8 cellular contexts compared by ENCODE assay signal in the genomic region with DNA sequence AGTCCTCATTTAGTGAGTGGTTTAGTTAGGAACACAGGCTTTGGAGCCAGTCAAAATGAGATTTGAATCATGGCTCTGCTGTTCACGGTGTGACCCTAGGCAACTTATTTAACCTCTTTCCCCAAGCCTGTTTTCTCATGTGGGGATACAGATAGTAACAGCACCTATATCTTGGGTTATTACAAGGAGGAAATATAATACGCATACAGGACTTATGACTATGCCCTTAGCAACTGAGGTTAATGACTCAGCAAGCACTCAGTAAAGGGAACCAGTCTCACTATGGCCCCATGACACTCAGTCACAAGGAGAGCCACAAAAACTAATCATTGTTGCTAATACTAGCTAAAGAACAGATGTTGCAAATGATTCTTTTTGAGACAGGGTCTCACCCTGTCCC. TPM values are rescaled to one million over a fixed set of nuclear protein-coding genes. Genes with fewer than 3 reads are reported as not detected.
DNase-seq lines count a peak whose midpoint lies in the region; ATAC-seq and FAIRE-seq lines count a peak whose summit lies in the region.

No MANE protein-coding gene starts in this region.

- ATAC-seq in GM18870 (IDR thresholded peaks at IDR 0.05; ENCODE audit: unreplicated experiment) = peak; percentile 87
- peak; percentile 75 for ATAC-seq in HG02798 (IDR thresholded peaks at IDR 0.05; ENCODE audit: poor library complexity, unreplicated experiment)
- peak; percentile 69 for ATAC-seq in left colon

- FAIRE-seq in RCC 7860 (lab: Jason Lieb, UNC) = peak; percentile 89

- intact Hi-C loops in left colon (cut with DNase I, micrococcal nuclease) = no loop called here

- DNase-seq in RCC 7860 (ENCODE audit: low spot score) (peak; percentile 91), left colon (no peak), nucleus accumbens (lab: John Stamatoyannopoulos, UW) (no peak), COLO668 (lab: John Stamatoyannopoulos, UW; ENCODE audit: unreplicated experiment) (no peak), inferior parietal cortex (ENCODE audit: extremely low spot score) (no peak)
- no peak for DNase-seq in stimulated activated naive CD4-positive, alpha-beta T cell treated with Interleukin-2 at 50 U/mL for 16 hours (lab: John Stamatoyannopoulos, UW)

RNA-seq across cellular contexts. Expression of a gene that starts 45.9 kb away (rescaled TPM):
- 10 to 100 TPM; 35.1 to 39.3 TPM for total RNA-seq in left colon
